22 cellular contexts compared by ENCODE assay signal in the genomic region with DNA sequence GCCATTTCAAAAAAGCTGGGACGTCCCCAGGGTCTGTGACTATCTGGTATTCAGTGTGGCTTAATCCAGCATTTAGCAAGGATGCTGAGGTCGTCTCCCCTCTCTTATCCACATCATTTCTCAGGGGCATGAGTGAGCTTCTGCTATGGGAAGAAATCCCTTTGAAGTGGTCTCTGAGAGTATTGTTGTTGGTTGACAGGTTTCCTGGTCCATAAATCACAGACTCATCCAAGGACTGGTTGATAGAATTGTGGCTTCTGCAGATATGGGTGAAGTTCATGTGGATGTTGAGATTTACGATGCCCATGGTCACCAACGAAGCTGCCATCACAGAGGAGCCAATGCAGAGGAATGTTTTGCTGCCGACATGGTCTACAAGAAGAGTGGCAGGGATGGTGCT. TPM values are rescaled to one million over a fixed set of nuclear protein-coding genes. Genes with fewer than 3 reads are reported as not detected.
"Had no signal": no experiment of that assay in that cellular context is flagged by ENCODE, and none has a peak within 500 bp of the region (broad histone marks: within the 10 kb centered on the region; RNA-seq: fewer than 3 reads in every experiment).

No MANE protein-coding gene starts in this region.

- FAIRE-seq: islet of Langerhans, kidney had no signal

- H3K9me3 Mint-ChIP-seq: naive thymus-derived CD4-positive, alpha-beta T cell; natural killer cell treated with Interleukin-12 subunit alpha and Interleukin-12 subunit beta and Interleukin-15 and Interleukin-18, amount 100 ng/mL, for 72 hours; stimulated activated naive B cell treated with anti-CD40 and anti-IgM and Interleukin-4, amounts not matched to agents 10 μg/mL and 1 μg/mL and 100 μg/mL, for 72 hours had no signal

- H3K4me1 Mint-ChIP-seq: immature natural killer cell; naive thymus-derived CD4-positive, alpha-beta T cell; stimulated activated naive B cell treated with anti-CD40 and anti-IgM and Interleukin-4, amounts not matched to agents 10 μg/mL and 1 μg/mL and 100 μg/mL, for 72 hours had no signal

- DNase-seq: heart left ventricle; hypothalamus; immature natural killer cell; kidney; left ventricle myocardium inferior; midbrain; mucosa of descending colon; naive thymus-derived CD4-positive, alpha-beta T cell; occipital lobe; psoas muscle; right lobe of liver; stimulated activated CD4-positive, alpha-beta T cell treated with anti-CD3 and anti-CD28 coated beads, Interleukin-1b, Interleukin-23, amount 100 ng/mL, for 48 hours; stimulated activated CD4-positive, alpha-beta T cell treated with anti-CD3 and anti-CD28 coated beads, Interleukin-4, amount 100 ng/mL, for 1 hour; stimulated activated naive B cell treated with anti-CD40 and anti-IgM and Interleukin-4, amounts not matched to agents 10 μg/mL and 1 μg/mL and 100 μg/mL, for 72 hours; stimulated activated naive CD8-positive, alpha-beta T cell treated with anti-CD3 and anti-CD28 coated beads, Interleukin-15, Interleukin-2, amounts not matched to agents 100 U/mL and 50 U/mL, for 24 hours; stomach; testis; thyroid gland; transverse colon; upper lobe of left lung had no signal

- H3K36me3 Mint-ChIP-seq: immature natural killer cell; naive thymus-derived CD4-positive, alpha-beta T cell; natural killer cell treated with Interleukin-12 subunit alpha and Interleukin-12 subunit beta and Interleukin-15 and Interleukin-18, amount 100 ng/mL, for 72 hours; stimulated activated naive B cell treated with anti-CD40 and anti-IgM and Interleukin-4, amounts not matched to agents 10 μg/mL and 1 μg/mL and 100 μg/mL, for 72 hours had no signal

- H3K27ac Mint-ChIP-seq: immature natural killer cell; naive thymus-derived CD4-positive, alpha-beta T cell; natural killer cell treated with Interleukin-12 subunit alpha and Interleukin-12 subunit beta and Interleukin-15 and Interleukin-18, amount 100 ng/mL, for 72 hours; stimulated activated naive B cell treated with anti-CD40 and anti-IgM and Interleukin-4, amounts not matched to agents 10 μg/mL and 1 μg/mL and 100 μg/mL, for 72 hours had no signal

- H3K4me3 Mint-ChIP-seq: immature natural killer cell; naive thymus-derived CD4-positive, alpha-beta T cell; natural killer cell treated with Interleukin-12 subunit alpha and Interleukin-12 subunit beta and Interleukin-15 and Interleukin-18, amount 100 ng/mL, for 72 hours; stimulated activated naive B cell treated with anti-CD40 and anti-IgM and Interleukin-4, amounts not matched to agents 10 μg/mL and 1 μg/mL and 100 μg/mL, for 72 hours had no signal

RNA-seq across cellular contexts. Expression of a gene that starts 24.0 kb away (rescaled TPM):
- total RNA-seq: natural killer cell treated with Interleukin-12 subunit alpha and Interleukin-12 subunit beta and Interleukin-15 and Interleukin-18, amount 100 ng/mL, for 72 hours had no signal
